In genomic region chr2:58715344-58715743, GRCh38 we compare ENCODE assay signal across 1 cellular context.
A peak's percentile ranks its signal among the peaks of the same experiment; 100 is the strongest.
TF ChIP-seq lines count a peak whose summit lies in the region.

No MANE protein-coding gene starts in this region.

TF ChIP-seq in K562, 482 proteins besides CTCF, POLR2A, EP300 and RAD21 (continued from another document):
- TF ChIP-seq TFAP4 (CRISPR knock-in tag; IDR thresholded peaks at IDR 0.05; ENCODE audit: borderline replicate concordance), result no peak
- no peak for TF ChIP-seq ZBTB2 (IDR thresholded peaks at IDR 0.05)
- TF ChIP-seq NFE2L1 (tag; IDR thresholded peaks at IDR 0.05; ENCODE audit: borderline replicate concordance, low read depth), result no peak
- peak; percentile 49; the same call in 1 of the 2 replicates for TF ChIP-seq SMARCE1 (IDR thresholded peaks at IDR 0.05)
- TF ChIP-seq FOSL1 (tag; conservative IDR thresholded peaks at IDR 0.05), result peak; percentile 76
- peak; percentile 38; the same call in 1 of the 2 replicates for TF ChIP-seq SOX6 (IDR thresholded peaks at IDR 0.05)
- TF ChIP-seq ARID1B (IDR thresholded peaks at IDR 0.05), result 0 out of 2 replicates have a peak, but pooled peaks have one; percentile 23
- peak; percentile 49; the same call in 1 of the 2 replicates for TF ChIP-seq DPF2 (IDR thresholded peaks at IDR 0.05)
- TF ChIP-seq MNT (conservative IDR thresholded peaks at IDR 0.05), result 0 out of 4 replicates have a peak, but pooled peaks of 1 of the 2 experiments have one; percentile 14
